ENCODE assay signal across 9 cellular contexts in genomic region chr1:17984510-17985085, GRCh38.
A peak's percentile ranks its signal among the peaks of the same experiment; 100 is the strongest.
DNase-seq lines count a peak whose midpoint lies in the region; ATAC-seq and TF ChIP-seq lines count a peak whose summit lies in the region.
"Had no signal": no experiment of that assay in that cellular context is flagged by ENCODE, and none has a peak within 500 bp of the region (broad histone marks: within the 10 kb centered on the region; RNA-seq: fewer than 3 reads in every experiment).

No MANE protein-coding gene starts in this region.

- no peak overlapping the region for H3K27ac ChIP-seq in RWPE2 (ENCODE audit: poor library complexity, severe bottlenecking)
- H3K27ac ChIP-seq: epithelial cell of prostate had no signal

- no peak overlapping the region for H3K4me3 Mint-ChIP-seq in CD14-positive monocyte
- H3K4me3 Mint-ChIP-seq in stimulated activated memory B cell treated with anti-CD40 and anti-IgM and Interleukin-4, amounts not matched to agents 10 μg/mL and 1 μg/mL and 100 μg/mL, for 72 hours, result no peak overlapping the region

- H3K4me1 Mint-ChIP-seq in CD14-positive monocyte, result no peaks in the 10 kb centered on the region
- H3K4me1 Mint-ChIP-seq in stimulated activated memory B cell treated with anti-CD40 and anti-IgM and Interleukin-4, amounts not matched to agents 10 μg/mL and 1 μg/mL and 100 μg/mL, for 72 hours, result no peaks in the 10 kb centered on the region

- H3K27me3 Mint-ChIP-seq in CD14-positive monocyte (ENCODE audit: low read depth in 3 of 3), result peaks cover 0 to 3% (median 0%) of the 10 kb centered on the region in 3 donors
- H3K27me3 Mint-ChIP-seq in stimulated activated memory B cell treated with anti-CD40 and anti-IgM and Interleukin-4, amounts not matched to agents 10 μg/mL and 1 μg/mL and 100 μg/mL, for 72 hours, result peaks cover 25% of the 10 kb centered on the region

- no peaks in the 10 kb centered on the region for H3K9me3 ChIP-seq in RWPE2 (ENCODE audit: severe bottlenecking)

- intact Hi-C loops in CD14-positive monocyte (cut with micrococcal nuclease), result no loop called here

- H3K36me3 ChIP-seq in RWPE2 (ENCODE audit: low read depth), result no peaks in the 10 kb centered on the region

- H3K4me3 ChIP-seq in RWPE2 (ENCODE audit: severe bottlenecking), result no peak overlapping the region

- TF ChIP-seq CTCF in CD14-positive monocyte (IDR thresholded peaks at IDR 0.05) (peak; percentile 76), RWPE2 (IDR thresholded peaks at IDR 0.05; ENCODE audit: poor library complexity, severe bottlenecking) (peak; percentile 36)

- no peaks in the 10 kb centered on the region for H3K36me3 Mint-ChIP-seq in CD14-positive monocyte
- H3K36me3 Mint-ChIP-seq in stimulated activated memory B cell treated with anti-CD40 and anti-IgM and Interleukin-4, amounts not matched to agents 10 μg/mL and 1 μg/mL and 100 μg/mL, for 72 hours, result no peaks in the 10 kb centered on the region

- peaks cover 0 to 2% (median 0%) of the 10 kb centered on the region in 7 donors for H3K9me3 Mint-ChIP-seq in CD14-positive monocyte
- peaks cover 3% of the 10 kb centered on the region for H3K9me3 Mint-ChIP-seq in stimulated activated memory B cell treated with anti-CD40 and anti-IgM and Interleukin-4, amounts not matched to agents 10 μg/mL and 1 μg/mL and 100 μg/mL, for 72 hours

- DNase-seq in CD14-positive monocyte (ENCODE audit: low spot score), result no peak
- DNase-seq in GM19238 (ENCODE audit: insufficient read length, low spot score), result peak; percentile 26
- DNase-seq in RWPE2 (ENCODE audit: low spot score), result no peak
- DNase-seq in iPS DF 19.7 (ENCODE audit: low read depth, low spot score), result peak; percentile 28
- DNase-seq in kidney glomerular epithelial cell (lab: John Stamatoyannopoulos, UW), result no peak
- no peak for DNase-seq in NOMO-1 (lab: John Stamatoyannopoulos, UW; ENCODE audit: unreplicated experiment in 2 of 2)

- ATAC-seq in RWPE2 (ENCODE audit: low read depth) (no peak), HG03571 (IDR thresholded peaks at IDR 0.05; ENCODE audit: unreplicated experiment) (no peak)
- ATAC-seq in stimulated activated memory B cell treated with anti-CD40 and anti-IgM and Interleukin-4, amounts not matched to agents 10 μg/mL and 1 μg/mL and 100 μg/mL, for 72 hours, result no peak

- no peaks in the 10 kb centered on the region for H3K4me1 ChIP-seq in RWPE2 (ENCODE audit: insufficient read depth, poor library complexity, severe bottlenecking)

- no peak overlapping the region for H3K27ac Mint-ChIP-seq in CD14-positive monocyte
- no peak overlapping the region for H3K27ac Mint-ChIP-seq in stimulated activated memory B cell treated with anti-CD40 and anti-IgM and Interleukin-4, amounts not matched to agents 10 μg/mL and 1 μg/mL and 100 μg/mL, for 72 hours

- no peaks in the 10 kb centered on the region for H3K27me3 ChIP-seq in RWPE2 (ENCODE audit: insufficient read depth, poor library complexity, severe bottlenecking)

Comparison
In these comparisons a context has a peak if more than half of its experiments do, and no peak if none do; other contexts are left out.
1. DNase-seq: peak in GM19238 (single experiment) and iPS DF 19.7 (single experiment); none in CD14-positive monocyte (single experiment), RWPE2 (single experiment), kidney glomerular epithelial cell (single experiment) and NOMO-1 (0 of 2).